Comparison of ENCODE assay signal across 7 cellular contexts in genomic region chr4:3752022-3752421, GRCh38. TPM values are rescaled to one million over a fixed set of nuclear protein-coding genes. Genes with fewer than 3 reads are reported as not detected.
"Had no signal": no experiment of that assay in that cellular context is flagged by ENCODE, and none has a peak within 500 bp of the region (broad histone marks: within the 10 kb centered on the region; RNA-seq: fewer than 3 reads in every experiment).

No MANE protein-coding gene starts in this region.

- DNase-seq: H7, KBM-7 had no signal

- ATAC-seq: GM23338, HCT116 had no signal

- H2AFZ ChIP-seq: GM23338 had no signal

- H3K9me3 ChIP-seq: HAP-1 had no signal

- H3K36me3 ChIP-seq: HAP-1 had no signal

- H3K27ac ChIP-seq: KMS-11 had no signal

- H3K9ac ChIP-seq: KMS-11 had no signal

- H3K4me2 ChIP-seq: GM23338, KMS-11 had no signal

- H3K4me3 ChIP-seq: GM23338, HAP-1 had no signal

RNA-seq across cellular contexts. Expression of gene ADRA2C, which starts 14.2 kb away (rescaled TPM):
- polyA plus RNA-seq: IgD-negative memory B cell had no signal
